In the genomic region with DNA sequence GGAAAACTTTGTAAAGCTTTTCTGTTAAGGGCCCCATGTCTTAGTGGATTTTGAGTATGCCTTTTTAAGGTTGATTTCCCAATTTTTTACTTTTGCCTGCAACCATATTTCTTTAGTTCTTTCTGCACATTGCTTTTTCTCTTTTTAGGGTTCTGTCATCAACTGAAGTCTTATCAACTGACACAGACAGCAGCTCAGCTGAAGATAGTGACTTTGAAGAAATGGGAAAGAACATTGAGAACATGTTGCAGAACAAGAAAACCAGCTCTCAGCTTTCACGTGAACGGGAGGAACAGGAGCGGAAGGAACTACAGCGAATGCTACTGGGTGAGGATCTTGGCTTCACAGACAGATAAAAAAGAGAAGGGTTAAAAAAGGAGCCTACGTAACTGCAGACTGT, we compare ENCODE assay signal across 28 cellular contexts. TPM values are rescaled to one million over a fixed set of nuclear protein-coding genes. Genes with fewer than 3 reads are reported as not detected.
DNase-seq lines count a peak whose midpoint lies in the region; ATAC-seq, FAIRE-seq and TF ChIP-seq lines count a peak whose summit lies in the region.
"Had no signal": no experiment of that assay in that cellular context is flagged by ENCODE, and none has a peak within 500 bp of the region (broad histone marks: within the 10 kb centered on the region; RNA-seq: fewer than 3 reads in every experiment).

No MANE protein-coding gene starts in this region.

- DNase-seq in HepG2 (ENCODE audit: low spot score) (no peak), right lobe of liver (no peak), OCI-M1 (lab: John Stamatoyannopoulos, UW) (peak; percentile 74), astrocyte (ENCODE audit: low read depth) (no peak), inferior parietal cortex (ENCODE audit: extremely low spot score) (peak; percentile 1), DMS53 (lab: John Stamatoyannopoulos, UW) (no peak), NOMO-1 (lab: John Stamatoyannopoulos, UW; ENCODE audit: unreplicated experiment in 2 of 2) (no peak)
- DNase-seq: AML-193; CD4-positive, alpha-beta memory T cell; DMS79; EL; GDM1; KBM-7; MG63; NCI-H2029; NCI-H446 treated with DMSO at 0.1 percent for 48 hours; NCI-H526 treated with DMSO at 0.1 percent for 48 hours; SIG-M5; SW 1271 had no signal

- no peaks in the 10 kb centered on the region for H4K20me1 ChIP-seq in HepG2 (ENCODE audit: insufficient read depth, low read length)
- no peaks in the 10 kb centered on the region for H4K20me1 ChIP-seq in astrocyte (ENCODE audit: insufficient read depth, low read length)

- H3K4me3 ChIP-seq in HepG2 (replicated peaks in 1 of 3; ENCODE audit: insufficient read depth in 1 of 3, low read depth in 2 of 3, low read length in 3 of 3) = no peak overlapping the region
- H3K4me3 ChIP-seq in right lobe of liver = no peak overlapping the region
- no peak overlapping the region for H3K4me3 ChIP-seq in astrocyte (ENCODE audit: insufficient read depth, low read depth, low read length)
- H3K4me3 ChIP-seq: BLaER1 treated with 17β-estradiol and CSF1 and Interleukin-3, amounts not matched to agents 10 nM and 100 nM; GM12878; MG63; SK-N-MC had no signal

- no peak overlapping the region for H3K4me3 Mint-ChIP-seq in astrocyte (ENCODE audit: unreplicated experiment)
- H3K4me3 Mint-ChIP-seq: CD4-positive, alpha-beta memory T cell had no signal

- TF ChIP-seq POLR2A in HepG2 (IDR thresholded peaks at IDR 0.05; ENCODE audit: insufficient read depth in 1 of 2, low read depth in 2 of 2, low read length in 2 of 2) (no peak), right lobe of liver (IDR thresholded peaks at IDR 0.05) (no peak)

- CTCF ChIA-PET in HepG2 (lab: Yijun Ruan, JAX; ENCODE audit: low intra/inter-chr PET ratio, low total read pairs) = no interaction called here

- H3K27ac ChIP-seq in HepG2 (ENCODE audit: extremely low read length, insufficient read depth, low read length) = peak overlapping the region; percentile 63
- peak overlapping the region in 1 of 3 donors; percentile 34 for H3K27ac ChIP-seq in right lobe of liver
- no peak overlapping the region for H3K27ac ChIP-seq in astrocyte (ENCODE audit: low read depth, low read length)
- H3K27ac ChIP-seq: BLaER1 treated with 17β-estradiol and CSF1 and Interleukin-3, amounts not matched to agents 10 nM and 100 nM; RWPE1; SK-N-MC had no signal

- H3K27ac Mint-ChIP-seq in astrocyte (ENCODE audit: unreplicated experiment) = no peak overlapping the region

- H3K4me2 ChIP-seq in HepG2 (ENCODE audit: low read depth, low read length) (no peak overlapping the region), astrocyte (ENCODE audit: low read length) (no peak overlapping the region)
- H3K4me2 ChIP-seq: BLaER1 treated with 17β-estradiol and CSF1 and Interleukin-3, amounts not matched to agents 10 nM and 100 nM had no signal

- H3K9ac ChIP-seq in HepG2 (ENCODE audit: insufficient read depth, low read depth, low read length) = no peak overlapping the region
- no peak overlapping the region for H3K9ac ChIP-seq in astrocyte (ENCODE audit: low read length)
- H3K9ac ChIP-seq: BLaER1 treated with 17β-estradiol and CSF1 and Interleukin-3, amounts not matched to agents 10 nM and 100 nM had no signal

- peaks cover 2% of the 10 kb centered on the region for H3K9me3 Mint-ChIP-seq in astrocyte (ENCODE audit: unreplicated experiment)
- H3K9me3 Mint-ChIP-seq: CD4-positive, alpha-beta memory T cell had no signal

- TF ChIP-seq EP300 in HepG2 (IDR thresholded peaks at IDR 0.05; ENCODE audit: low read depth in 2 of 2, low read length in 2 of 2) = no peak
- TF ChIP-seq EP300 in HepG2 (CRISPR knock-in tag; IDR thresholded peaks at IDR 0.05; ENCODE audit: borderline replicate concordance) = no peak

- no peaks in the 10 kb centered on the region for H3K27me3 Mint-ChIP-seq in astrocyte (ENCODE audit: low read depth, unreplicated experiment)
- H3K27me3 Mint-ChIP-seq: CD4-positive, alpha-beta memory T cell had no signal

- TF ChIP-seq CTCF in HepG2 (CRISPR knock-in tag; IDR thresholded peaks at IDR 0.05) = no peak
- TF ChIP-seq CTCF in right lobe of liver (IDR thresholded peaks at IDR 0.05) = no peak
- TF ChIP-seq CTCF in astrocyte (IDR thresholded peaks at IDR 0.05; ENCODE audit: insufficient read depth, low read depth, low read length) = no peak

- FAIRE-seq in HepG2 (lab: Jason Lieb, UNC) = no peak
- FAIRE-seq in astrocyte (lab: Jason Lieb, UNC) = peak; percentile 89
- FAIRE-seq: A204.1, GM12878, H54 had no signal

- H3K36me3 ChIP-seq in HepG2 (replicated peaks in 1 of 2; ENCODE audit: control insufficient read depth in 1 of 2, insufficient read depth in 2 of 2, low read length in 2 of 2) (peaks cover 7 to 52% of the 10 kb centered on the region in 2 experiments; a peak in 4 of 5 replicates), right lobe of liver (peaks cover 0 to 81% (median 21%) of the 10 kb centered on the region in 4 donors), astrocyte (ENCODE audit: insufficient read depth, low read length) (peaks cover 27% of the 10 kb centered on the region)

- intact Hi-C loops in HepG2 (cut with micrococcal nuclease; ENCODE audit: unreplicated experiment) (loop anchor here (2.0 kb wide), 1 partner anchor 27 kb away; the partner anchor contains the start of gene TAF1), right lobe of liver (cut with DNase I) (no loop called here)

- no peak for TF ChIP-seq RAD21 in HepG2 (CRISPR knock-in tag; IDR thresholded peaks at IDR 0.05)

- H3K79me2 ChIP-seq in HepG2 (ENCODE audit: insufficient read depth, low read length) (no peaks in the 10 kb centered on the region), astrocyte (ENCODE audit: insufficient read depth, low read length) (no peaks in the 10 kb centered on the region)

- H3K9me3 ChIP-seq in HepG2 (ENCODE audit: low read length) (no peaks in the 10 kb centered on the region), right lobe of liver (no peaks in the 10 kb centered on the region), astrocyte (ENCODE audit: insufficient read depth, low read depth, low read length) (no peaks in the 10 kb centered on the region)
- H3K9me3 ChIP-seq: BLaER1 treated with 17β-estradiol and CSF1 and Interleukin-3, amounts not matched to agents 10 nM and 100 nM; Caco-2; MG63 had no signal

- peaks cover 19% of the 10 kb centered on the region for H3K36me3 Mint-ChIP-seq in astrocyte (ENCODE audit: low read depth, unreplicated experiment)

- H2AFZ ChIP-seq in HepG2 (ENCODE audit: low read length) = no peak overlapping the region
- H2AFZ ChIP-seq in astrocyte (ENCODE audit: low read depth, low read length) = no peak overlapping the region

- no TSS peak for BruUV-seq in HepG2 (replicated peaks; lab: Mats Ljungman, UMichigan)

- ATAC-seq in HepG2 = no peak
- ATAC-seq in right lobe of liver = no peak
- no peak for ATAC-seq in GM21360 (IDR thresholded peaks at IDR 0.05; ENCODE audit: unreplicated experiment)
- ATAC-seq: GM12878, Panc1 had no signal

- POLR2A ChIA-PET in HepG2 (lab: Yijun Ruan, JAX) = interaction anchor here (0.8 to 2.5 kb wide), 4 partner anchors 28 to 212 kb away, joined by 4 to 12 read pairs (median 5); partner anchors contain the start of genes OGT and TAF1

- H3K27me3 ChIP-seq in HepG2 (ENCODE audit: control insufficient read depth in 1 of 2, insufficient read depth in 2 of 2, low read length in 2 of 2) = no peaks in the 10 kb centered on the region
- no peaks in the 10 kb centered on the region for H3K27me3 ChIP-seq in right lobe of liver
- H3K27me3 ChIP-seq in astrocyte (ENCODE audit: insufficient read depth, low read length) = no peaks in the 10 kb centered on the region
- H3K27me3 ChIP-seq: MG63 had no signal

- in situ Hi-C loops in HepG2 (cut with HindIII; ENCODE audit: extremely low pct_ligation_motif_present, low pct_unique_long_range_greater_than_20kb) = no loop called here

- WGBS in HepG2 (ENCODE audit: low lambda C conversion rate) = 100% methylated on average over 5 of the region's 5 CpGs
- WGBS in right lobe of liver (ENCODE audit: insufficient coverage, low coverage, low lambda C conversion rate, missing lambda C conversion rate) = 73% methylated on average over 5 of the region's 5 CpGs

- H3K4me1 Mint-ChIP-seq in astrocyte (ENCODE audit: low read depth, unreplicated experiment) = no peaks in the 10 kb centered on the region
- H3K4me1 Mint-ChIP-seq: CD4-positive, alpha-beta memory T cell had no signal

- H3K4me1 ChIP-seq in HepG2 (ENCODE audit: insufficient read depth, low read length) (peaks cover 34% of the 10 kb centered on the region), right lobe of liver (peaks cover 0 to 13% (median 0%) of the 10 kb centered on the region in 4 donors), astrocyte (ENCODE audit: insufficient read depth, low read length) (no peaks in the 10 kb centered on the region)
- H3K4me1 ChIP-seq: BLaER1 treated with 17β-estradiol and CSF1 and Interleukin-3, amounts not matched to agents 10 nM and 100 nM; Caco-2 had no signal

TF ChIP-seq in HepG2, 621 proteins besides CTCF, POLR2A, EP300 and RAD21 (continues in another document):
- TF ChIP-seq ZNF761 (CRISPR knock-in tag; conservative IDR thresholded peaks at IDR 0.05) = no peak
- no peak for TF ChIP-seq ZNF670 (CRISPR knock-in tag; IDR thresholded peaks at IDR 0.05; ENCODE audit: borderline replicate concordance)

RNA-seq across cellular contexts. Expression of gene TAF1, which starts 27.8 kb away (rescaled TPM):
- total RNA-seq in HepG2 (2016; rRNA removed; fragmentation: Illumina TruSeq; extraction: Trizol) (17.7 and 20.2 TPM in 2 replicates), right lobe of liver (10 to 100 TPM in 5 of 6 experiments, 1 to 10 TPM in 1; 8.8 to 14.0 (median 12.3) TPM), astrocyte (23.3 and 24.8 TPM in 2 replicates)
- 6.4 and 8.4 TPM in 2 replicates for total RNA-seq in HepG2 (2016; cell fraction: cytosol; rRNA removed; fragmentation: Illumina TruSeq; extraction: Trizol; ENCODE audit: low read depth)
- 15.4 and 23.4 TPM in 2 replicates for total RNA-seq in HepG2 (2016; cell fraction: insoluble cytoplasmic fraction; rRNA removed; fragmentation: Illumina TruSeq; extraction: Trizol)
- 5.9 and 8.0 TPM in 2 replicates for total RNA-seq in HepG2 (2016; cell fraction: membrane; rRNA removed; fragmentation: Illumina TruSeq; extraction: Trizol)
- total RNA-seq in HepG2 (2016; cell fraction: nucleus; rRNA removed; fragmentation: Illumina TruSeq; extraction: Trizol) = 32.2 and 32.9 TPM in 2 replicates
- polyA plus RNA-seq in HepG2 (2011; rRNA removed) = 8.1 and 9.4 TPM in 2 replicates
- polyA plus RNA-seq in HepG2 (2011; cell fraction: cytosol; rRNA removed) = 3.9 and 5.4 TPM in 2 replicates
- 20.4 and 28.1 TPM in 2 replicates for polyA plus RNA-seq in HepG2 (2011; cell fraction: nucleus; rRNA removed)
- 15.7 and 16.6 TPM in 2 replicates for polyA plus RNA-seq in HepG2 (2012)
- 0.29 and 0.52 TPM in 2 replicates for polyA plus RNA-seq in HepG2 (2016; cell fraction: cytosol; fragmentation: Illumina TruSeq; extraction: Trizol; ENCODE audit: low read depth)
- polyA plus RNA-seq in HepG2 (2016; cell fraction: insoluble cytoplasmic fraction; fragmentation: Illumina TruSeq; extraction: Trizol; ENCODE audit: low read depth) = 11.6 and 13.1 TPM in 2 replicates
- polyA plus RNA-seq in HepG2 (2016; cell fraction: membrane; fragmentation: Illumina TruSeq; extraction: Trizol; ENCODE audit: low read depth) = 0.81 and 1.9 TPM in 2 replicates
- 37.8 and 38.6 TPM in 2 replicates for polyA plus RNA-seq in HepG2 (2016; cell fraction: nucleus; fragmentation: Illumina TruSeq; extraction: Trizol; ENCODE audit: insufficient read depth, low read depth)
- polyA minus RNA-seq in HepG2 (2011; rRNA and poly(A)+ RNA removed; ENCODE audit: low replicate concordance) = 14.6 and 39.7 TPM in 2 replicates
- 10.4 and 10.5 TPM in 2 replicates for polyA minus RNA-seq in HepG2 (2011; cell fraction: cytosol; rRNA and poly(A)+ RNA removed)
- polyA minus RNA-seq in HepG2 (2011; cell fraction: nucleus; rRNA and poly(A)+ RNA removed) = 50.1 and 73.2 TPM in 2 replicates

Comparison
In these comparisons a context has a peak if more than half of its experiments do, and no peak if none do; other contexts are left out.
1. DNase-seq: peak in OCI-M1 (single experiment) and inferior parietal cortex (single experiment); none in HepG2 (single experiment), right lobe of liver (0 of 3), astrocyte (single experiment), DMS53 (single experiment) and NOMO-1 (0 of 2).